17 cellular contexts compared by ENCODE assay signal in genomic region chr11:23320131-23320530, GRCh38.
DNase-seq lines count a peak whose midpoint lies in the region; TF ChIP-seq lines count a peak whose summit lies in the region.
"Had no signal": no experiment of that assay in that cellular context is flagged by ENCODE, and none has a peak within 500 bp of the region (broad histone marks: within the 10 kb centered on the region; RNA-seq: fewer than 3 reads in every experiment).

No MANE protein-coding gene starts in this region.

- intact Hi-C loops in cardiac septum (cut with DNase I) (no loop called here), CD14-positive monocyte (cut with micrococcal nuclease) (no loop called here)

- H3K27ac Mint-ChIP-seq in CD14-positive monocyte: no peak overlapping the region
- H3K27ac Mint-ChIP-seq: CD4-positive, alpha-beta T cell; H9; HFFc6 had no signal

- peaks cover 4 to 21% (median 11%) of the 10 kb centered on the region in 7 donors for H3K9me3 Mint-ChIP-seq in CD14-positive monocyte

- no peaks in the 10 kb centered on the region for H3K27me3 Mint-ChIP-seq in CD14-positive monocyte (ENCODE audit: low read depth in 3 of 3)
- H3K27me3 Mint-ChIP-seq: CD4-positive, alpha-beta T cell had no signal

- TF ChIP-seq CTCF in CD14-positive monocyte (IDR thresholded peaks at IDR 0.05): no peak

- H3K36me3 Mint-ChIP-seq in CD14-positive monocyte: no peaks in the 10 kb centered on the region

- H3K4me3 Mint-ChIP-seq in CD14-positive monocyte: no peak overlapping the region
- H3K4me3 Mint-ChIP-seq: CD4-positive, alpha-beta T cell; H9; HFFc6 had no signal

- no peaks in the 10 kb centered on the region for H3K4me1 Mint-ChIP-seq in CD14-positive monocyte
- H3K4me1 Mint-ChIP-seq: H9 had no signal

- peak; percentile 23 for DNase-seq in EH (ENCODE audit: low read depth)
- peak; percentile 7 for DNase-seq in HT1080 (ENCODE audit: low read depth)
- peak; percentile 73 for DNase-seq in amniotic epithelial cell (ENCODE audit: low read depth)
- peak; percentile 27 for DNase-seq in myocyte (ENCODE audit: low read depth)
- DNase-seq in cardiac septum (ENCODE audit: low spot score): no peak
- DNase-seq in T1000 (lab: John Stamatoyannopoulos, UW): no peak
- DNase-seq in CD14-positive monocyte (ENCODE audit: low spot score): no peak
- DNase-seq: 8988T; CD4-positive, alpha-beta T cell; GF-D8; H9; HFFc6; KBM-7; MM.1S; NCI-H2029; NCI-H526 treated with DMSO at 0.1 percent for 48 hours; SHP77 treated with DMSO at 0.1 percent for 48 hours had no signal

Comparison
In these comparisons a context has a peak if more than half of its experiments do, and no peak if none do; other contexts are left out.
1. DNase-seq: peak in EH (single experiment), HT1080 (single experiment), amniotic epithelial cell (single experiment) and myocyte (single experiment); none in cardiac septum (single experiment), T1000 (single experiment) and CD14-positive monocyte (single experiment).